ENCODE assay signal across 25 cellular contexts in the genomic region with DNA sequence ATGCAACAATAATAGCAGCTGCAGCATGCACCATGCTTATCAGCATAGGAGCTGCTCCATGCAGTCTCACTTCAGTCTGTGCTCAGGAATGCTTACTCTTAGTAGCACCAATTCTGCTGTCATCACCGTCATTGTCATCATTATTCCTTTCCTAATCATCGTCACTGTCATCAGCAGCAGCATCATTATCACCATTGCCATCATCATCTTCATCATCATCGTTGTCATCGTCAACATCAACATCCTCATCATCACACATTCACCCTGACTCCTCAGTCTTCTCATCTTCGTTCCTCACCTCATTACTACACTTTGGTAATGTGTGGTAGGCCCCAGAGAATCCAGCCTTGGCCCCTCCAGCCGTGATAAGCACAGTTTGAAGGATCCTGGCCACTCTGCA.
"Had no signal": no experiment of that assay in that cellular context is flagged by ENCODE, and none has a peak within 500 bp of the region (broad histone marks: within the 10 kb centered on the region; RNA-seq: fewer than 3 reads in every experiment).

No MANE protein-coding gene starts in this region.

- H3K27ac ChIP-seq: brain microvascular endothelial cell, cardiac muscle cell, SJCRH30, SK-N-MC had no signal

- H3K4me3 ChIP-seq: cardiac muscle cell, SJCRH30, SK-N-MC had no signal

- H3K9me3 ChIP-seq: SJCRH30 had no signal

- H3K27me3 ChIP-seq: brain microvascular endothelial cell, cardiac muscle cell, SJCRH30 had no signal

- H3K36me3 ChIP-seq: brain microvascular endothelial cell, cardiac muscle cell, SJCRH30 had no signal

- ATAC-seq: activated naive CD8-positive, alpha-beta T cell treated with anti-CD3 and anti-CD28 coated beads, Interleukin-2, amount 50 U/mL, for 24 hours; activated T-cell treated with anti-CD3 and anti-CD28 coated beads, Interleukin-2, amount 50 U/mL, for 4 hours; Panc1 had no signal

- H3K4me1 ChIP-seq: SJCRH30 had no signal

- DNase-seq: activated CD4-positive, alpha-beta memory T cell treated with anti-CD3 and anti-CD28 coated beads for 36 hours; activated CD4-positive, alpha-beta T cell treated with anti-CD3 and anti-CD28 coated beads, Interleukin-2, amount 10 ng/mL, durations not matched to agents 7 days and 5 days; activated CD8-positive, alpha-beta memory T cell treated with anti-CD3 and anti-CD28 coated beads, Interleukin-2, amount 50 U/mL, for 4 hours; activated gamma-delta T cell treated with Interleukin-2 at 50 U/mL for 16 hours; activated naive CD4-positive, alpha-beta T cell treated with anti-CD3 and anti-CD28 coated beads, Interleukin-2, amount 10 ng/mL, durations not matched to agents 7 days and 5 days; activated naive CD8-positive, alpha-beta T cell treated with anti-CD3 and anti-CD28 coated beads, Interleukin-2, amount 50 U/mL, for 24 hours; activated T-cell treated with anti-CD3 and anti-CD28 coated beads for 4 hours; activated T-cell treated with anti-CD3 and anti-CD28 coated beads, Interleukin-2, amount 50 U/mL, for 4 hours; anterior cingulate cortex; brain microvascular endothelial cell; Kasumi-1; MM.1S; MV-4-11; NCI-H1092; NCI-H1436 treated with DMSO at 0.1 percent for 48 hours; NCI-H1694 treated with DMSO at 0.1 percent for 48 hours; NCI-H2029; NCI-H345; NCI-H524 treated with DMSO at 0.1 percent for 48 hours; SHP77; SJCRH30; T1000 had no signal
